In genomic region chr17:38619451-38619795, GRCh38 we compare ENCODE assay signal across 14 cellular contexts. TPM values are rescaled to one million over a fixed set of nuclear protein-coding genes. Genes with fewer than 3 reads are reported as not detected.
A peak's percentile ranks its signal among the peaks of the same experiment; 100 is the strongest.
DNase-seq lines count a peak whose midpoint lies in the region; ATAC-seq, FAIRE-seq and TF ChIP-seq lines count a peak whose summit lies in the region.
"Had no signal": no experiment of that assay in that cellular context is flagged by ENCODE, and none has a peak within 500 bp of the region (broad histone marks: within the 10 kb centered on the region; RNA-seq: fewer than 3 reads in every experiment).

No MANE protein-coding gene starts in this region.

- no peaks in the 10 kb centered on the region for H4K20me1 ChIP-seq in K562 (replicated peaks; ENCODE audit: control insufficient read depth, insufficient read depth, low read length)

- H3K9me3 ChIP-seq in K562 (replicated peaks; ENCODE audit: control insufficient read depth, insufficient read depth, low read depth, low read length) (no peaks in the 10 kb centered on the region), sigmoid colon (no peaks in the 10 kb centered on the region)

- no peak for TF ChIP-seq POLR2A in K562 (conservative IDR thresholded peaks at IDR 0.05)
- TF ChIP-seq POLR2A in sigmoid colon (IDR thresholded peaks at IDR 0.05): no peak

- H3K4me3 ChIP-seq in H7 (ENCODE audit: insufficient read depth, low read depth, low read length): no peak overlapping the region
- H3K4me3 ChIP-seq in K562: no peak overlapping the region
- no peak overlapping the region for H3K4me3 ChIP-seq in sigmoid colon
- H3K4me3 ChIP-seq: BLaER1 treated with 17β-estradiol and CSF1 and Interleukin-3, amounts not matched to agents 10 nM and 100 nM; GM23248 had no signal

- ATAC-seq in K562 (no peak), HG03469 (IDR thresholded peaks at IDR 0.05; ENCODE audit: unreplicated experiment) (no peak)
- ATAC-seq: HCT116 had no signal

- H3K36me3 ChIP-seq in H7 (replicated peaks; ENCODE audit: control insufficient read depth, insufficient read depth, low read length) (no peaks in the 10 kb centered on the region), K562 (ENCODE audit: control insufficient read depth, insufficient read depth, low read length) (no peaks in the 10 kb centered on the region), sigmoid colon (no peaks in the 10 kb centered on the region)
- H3K36me3 ChIP-seq: BLaER1 treated with 17β-estradiol and CSF1 and Interleukin-3, amounts not matched to agents 10 nM and 100 nM had no signal

- no peak overlapping the region for H2AFZ ChIP-seq in K562 (ENCODE audit: low read depth, low read length)
- H2AFZ ChIP-seq: GM23248 had no signal

- FAIRE-seq in K562 (lab: Jason Lieb, UNC): no peak

- no peaks in the 10 kb centered on the region for H3K79me2 ChIP-seq in K562 (ENCODE audit: control insufficient read depth, insufficient read depth, low read length)

- CTCF ChIA-PET in K562 (lab: Yijun Ruan, JAX; ENCODE audit: low intra/inter-chr PET ratio): no interaction called here

- H3K4me1 ChIP-seq in K562 (replicated peaks in 1 of 2; ENCODE audit: control insufficient read depth in 2 of 2, insufficient read depth in 2 of 2, low read length in 2 of 2): no peaks in the 10 kb centered on the region
- no peaks in the 10 kb centered on the region for H3K4me1 ChIP-seq in sigmoid colon

- POLR2A ChIA-PET in K562 (lab: Yijun Ruan, JAX): interaction anchor here (0.6 kb wide), 1 partner anchor 13 kb away, joined by 3 read pairs; no protein-coding TSS in a partner anchor

- H3K27me3 ChIP-seq in H7 (ENCODE audit: control insufficient read depth, insufficient read depth, low read length) (no peaks in the 10 kb centered on the region), K562 (ENCODE audit: control insufficient read depth in 2 of 2, insufficient read depth in 2 of 2, low read length in 2 of 2) (peaks cover 38 to 75% of the 10 kb centered on the region in 2 experiments), sigmoid colon (peaks cover 0 to 6% (median 0%) of the 10 kb centered on the region in 3 donors)

- no peak overlapping the region for H3K9ac ChIP-seq in K562 (ENCODE audit: insufficient read depth in 1 of 2, low read depth in 2 of 2, low read length in 2 of 2)
- H3K9ac ChIP-seq: BLaER1 treated with 17β-estradiol and CSF1 and Interleukin-3, amounts not matched to agents 10 nM and 100 nM; GM23248 had no signal

- no peaks in the 10 kb centered on the region for H3K9me1 ChIP-seq in K562 (ENCODE audit: control insufficient read depth, insufficient read depth, low read length)

- intact Hi-C loops in K562 (cut with micrococcal nuclease) (no loop called here), sigmoid colon (cut with DNase I) (no loop called here)

- no peak overlapping the region for H3K27ac ChIP-seq in K562 (ENCODE audit: extremely low read depth, low read depth, low read length)
- no peak overlapping the region for H3K27ac ChIP-seq in sigmoid colon
- H3K27ac ChIP-seq: 22Rv1; BLaER1 treated with 17β-estradiol and CSF1 and Interleukin-3, amounts not matched to agents 10 nM and 100 nM; GM23248 had no signal

- no peak for TF ChIP-seq RAD21 in K562 (CRISPR knock-in tag; conservative IDR thresholded peaks at IDR 0.05 in 1 of 2, IDR thresholded peaks at IDR 0.05 in 1 of 2)

- no peak for TF ChIP-seq EP300 in K562 (IDR thresholded peaks at IDR 0.05; ENCODE audit: low read length)
- TF ChIP-seq EP300 in sigmoid colon (IDR thresholded peaks at IDR 0.05): no peak

- 0% methylated on average over 2 of the region's 2 CpGs for WGBS in K562 (ENCODE audit: insufficient coverage, low coverage, missing lambda C conversion rate)
- WGBS in sigmoid colon, 2 donors: 93 to 94% methylated on average over 2 of the region's 2 CpGs

- in situ Hi-C loops in K562 (cut with MboI): no loop called here

- TF ChIP-seq CTCF in K562 (IDR thresholded peaks at IDR 0.05 in 2 of 3, conservative IDR thresholded peaks at IDR 0.05 in 1 of 3; ENCODE audit: insufficient read depth in 2 of 3, low read depth in 1 of 3, low read length in 3 of 3) (no peak), sigmoid colon (IDR thresholded peaks at IDR 0.05) (no peak)

- no peak overlapping the region for H3K4me2 ChIP-seq in K562 (ENCODE audit: insufficient read depth, low read length)
- H3K4me2 ChIP-seq: BLaER1 treated with 17β-estradiol and CSF1 and Interleukin-3, amounts not matched to agents 10 nM and 100 nM had no signal

- peak; percentile 13 for DNase-seq in activated effector memory CD4-positive, alpha-beta T cell treated with anti-CD3 and anti-CD28 coated beads, Interleukin-2, amount 50 U/mL, for 16 hours
- DNase-seq in activated effector memory CD4-positive, alpha-beta T cell treated with Interleukin-2 at 50 U/mL for 16 hours: no peak
- peak; percentile 12 for DNase-seq in H7
- DNase-seq in K562 (ENCODE audit: extremely low read depth in 1 of 4, low spot score in 3 of 4): no peak
- peak; percentile 4 for DNase-seq in sigmoid colon
- no peak for DNase-seq in A172 (ENCODE audit: low spot score)
- DNase-seq in NCI-H345 (lab: John Stamatoyannopoulos, UW): no peak
- DNase-seq: CD4-positive, CD25-positive, alpha-beta regulatory T cell; DMS 273 treated with DMSO at 0.1 percent for 48 hours; GM23248 had no signal

- BruUV-seq in K562 (replicated peaks; lab: Mats Ljungman, UMichigan): no TSS peak

TF ChIP-seq in K562, 482 proteins besides CTCF, POLR2A, EP300 and RAD21:
- TF ChIP-seq ATF1 (CRISPR knock-in tag; IDR thresholded peaks at IDR 0.05) (no peak), ATF1 (tag; IDR thresholded peaks at IDR 0.05) (peak; percentile 25; the same call in 1 of the 2 replicates), PHF21A (IDR thresholded peaks at IDR 0.05; ENCODE audit: borderline replicate concordance, low read depth) (no peak)

RNA-seq across cellular contexts. Expression of gene SRCIN1, which starts 13.7 kb away (rescaled TPM):
- total RNA-seq in H7 (2014; rRNA removed; shearing (Covaris generic)): 2.3 TPM in 2 replicates
- total RNA-seq in K562 (2011; cell fraction: chromatin; rRNA removed; ENCODE audit: low replicate concordance): 0.51 and 2.0 TPM in 2 replicates
- 0.17 and 0.26 TPM in 2 replicates for total RNA-seq in K562 (2011; cell fraction: nucleolus; rRNA removed)
- 0.53 and 0.66 TPM in 2 replicates for total RNA-seq in K562 (2011; cell fraction: nucleoplasm; rRNA removed)
- total RNA-seq in K562 (2014; rRNA removed): 0.04 TPM in 1 of 2 replicates, not detected in the other
- total RNA-seq in K562 (2014; rRNA removed; fragmentation: Illumina TruSeq; extraction: Trizol): not detected in 2 replicates
- not detected in 2 replicates for total RNA-seq in K562 (2015; rRNA removed; fragmentation: Illumina TruSeq; extraction: Trizol)
- 0.33 and 0.40 TPM in 2 replicates for total RNA-seq in K562 (2021)
- 0.04 and 0.13 TPM in 2 replicates for polyA plus RNA-seq in K562 (2011; rRNA removed)
- polyA plus RNA-seq in K562 (2011; cell fraction: cytosol; rRNA removed): 0.01 and 0.06 TPM in 2 replicates
- polyA plus RNA-seq in K562 (2011; cell fraction: nucleus; rRNA removed): 0.17 and 1.9 TPM in 2 replicates
- 0.05 and 0.44 TPM in 2 replicates for polyA plus RNA-seq in K562 (2012)
- 0.09 and 0.15 TPM in 2 replicates for polyA plus RNA-seq in K562 (2014; fragmentation: Illumina TruSeq; extraction: Trizol)
- polyA plus RNA-seq in K562 (2014; fragmentation: Nextera tagmentation; extraction: Ambion mirVana): not detected
- polyA plus RNA-seq in K562 (2014; rRNA removed): not detected in 2 replicates
- not detected in 2 replicates for polyA minus RNA-seq in K562 (2011; rRNA and poly(A)+ RNA removed)
- polyA minus RNA-seq in K562 (2011; cell fraction: cytosol; rRNA and poly(A)+ RNA removed): not detected in 2 replicates
- polyA minus RNA-seq in K562 (2011; cell fraction: nucleus; rRNA and poly(A)+ RNA removed): 0.13 TPM in 1 of 2 replicates, not detected in the other
- total RNA-seq in sigmoid colon: 1 to 10 TPM in 3 of 4 donors, under 1 TPM in 1; 0.81 to 9.4 (median 1.7) TPM
- 1 to 10 TPM in 2 of 3 donors, not detected in 1; 1.1 to 1.2 TPM for polyA plus RNA-seq in sigmoid colon
- total RNA-seq in A172 (2014; rRNA removed; shearing (Covaris generic)): 0.19 and 0.26 TPM in 2 replicates
- total RNA-seq: CD4-positive, CD25-positive, alpha-beta regulatory T cell; GM23248 had no signal
- polyA plus RNA-seq: CD4-positive, CD25-positive, alpha-beta regulatory T cell; GM23248 had no signal

RNA-seq across cellular contexts. Expression of gene EPOP, which starts 55.3 kb away (rescaled TPM):
- 6.1 and 6.2 TPM in 2 replicates for total RNA-seq in H7 (2014; rRNA removed; shearing (Covaris generic))
- 1.5 and 3.4 TPM in 2 replicates for total RNA-seq in K562 (2011; cell fraction: chromatin; rRNA removed; ENCODE audit: low replicate concordance)
- 3.6 and 4.3 TPM in 2 replicates for total RNA-seq in K562 (2011; cell fraction: nucleolus; rRNA removed)
- 2.3 and 3.1 TPM in 2 replicates for total RNA-seq in K562 (2011; cell fraction: nucleoplasm; rRNA removed)
- total RNA-seq in K562 (2014; rRNA removed): 5.9 and 7.3 TPM in 2 replicates
- 4.3 and 4.6 TPM in 2 replicates for total RNA-seq in K562 (2014; rRNA removed; fragmentation: Illumina TruSeq; extraction: Trizol)
- total RNA-seq in K562 (2015; rRNA removed; fragmentation: Illumina TruSeq; extraction: Trizol): 3.7 and 3.8 TPM in 2 replicates
- 9.4 and 10.6 TPM in 2 replicates for total RNA-seq in K562 (2021)
- polyA plus RNA-seq in K562 (2011; rRNA removed): 1.3 and 3.0 TPM in 2 replicates
- polyA plus RNA-seq in K562 (2011; cell fraction: cytosol; rRNA removed): 1.4 and 5.8 TPM in 2 replicates
- 1.4 and 3.2 TPM in 2 replicates for polyA plus RNA-seq in K562 (2011; cell fraction: nucleus; rRNA removed)
- polyA plus RNA-seq in K562 (2012): 2.6 and 6.0 TPM in 2 replicates
- 4.3 and 4.7 TPM in 2 replicates for polyA plus RNA-seq in K562 (2014; fragmentation: Illumina TruSeq; extraction: Trizol)
- under 1 TPM; 0.41 to 0.62 TPM for polyA plus RNA-seq in K562 (2014; fragmentation: Nextera tagmentation; extraction: Ambion mirVana)
- 5.0 and 5.2 TPM in 2 replicates for polyA plus RNA-seq in K562 (2014; rRNA removed)
- polyA minus RNA-seq in K562 (2011; rRNA and poly(A)+ RNA removed): 2.1 and 3.9 TPM in 2 replicates
- 2.0 and 4.8 TPM in 2 replicates for polyA minus RNA-seq in K562 (2011; cell fraction: cytosol; rRNA and poly(A)+ RNA removed)
- polyA minus RNA-seq in K562 (2011; cell fraction: nucleus; rRNA and poly(A)+ RNA removed): 1.8 and 2.3 TPM in 2 replicates
- total RNA-seq in sigmoid colon: 1 to 10 TPM in 2 of 4 donors, under 1 TPM in 2; 0.36 to 2.8 (median 1.3) TPM
- 1 to 10 TPM in 1 of 3 donors, not detected in 2; 2.4 TPM for polyA plus RNA-seq in sigmoid colon
- total RNA-seq in A172 (2014; rRNA removed; shearing (Covaris generic)): 3.0 and 3.7 TPM in 2 replicates

Comparison
In these comparisons a context has a peak if more than half of its experiments do, and no peak if none do; other contexts are left out.
1. DNase-seq: peak in activated effector memory CD4-positive, alpha-beta T cell treated with anti-CD3 and anti-CD28 coated beads, Interleukin-2, amount 50 U/mL, for 16 hours (single experiment), H7 (single experiment) and sigmoid colon (single experiment); none in activated effector memory CD4-positive, alpha-beta T cell treated with Interleukin-2 at 50 U/mL for 16 hours (single experiment), K562 (0 of 4), A172 (single experiment) and NCI-H345 (single experiment).